ENCODE assay signal across 18 cellular contexts in the genomic region with DNA sequence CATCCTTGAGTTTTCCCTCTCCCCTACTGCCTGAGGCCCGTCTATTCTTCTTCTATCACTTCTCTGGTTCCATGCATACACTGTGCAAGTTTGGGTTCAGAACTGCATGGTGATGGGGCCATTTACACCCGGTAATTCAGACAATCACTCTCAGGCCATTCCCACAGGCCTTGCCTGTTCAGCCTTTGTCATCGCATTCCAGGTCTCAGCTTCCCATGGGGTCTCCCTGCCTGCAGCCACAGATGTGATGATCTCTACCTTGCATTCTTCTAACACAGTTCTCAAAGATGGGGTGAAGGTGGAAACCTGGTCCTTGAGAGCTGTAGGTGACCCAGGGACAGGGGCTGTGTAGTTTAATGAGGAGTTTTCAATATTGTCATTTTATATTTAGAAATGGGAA.
A peak's percentile ranks its signal among the peaks of the same experiment; 100 is the strongest.
DNase-seq lines count a peak whose midpoint lies in the region; ATAC-seq, FAIRE-seq and TF ChIP-seq lines count a peak whose summit lies in the region.
"Had no signal": no experiment of that assay in that cellular context is flagged by ENCODE, and none has a peak within 500 bp of the region (broad histone marks: within the 10 kb centered on the region; RNA-seq: fewer than 3 reads in every experiment).

No MANE protein-coding gene starts in this region.

- no peak for TF ChIP-seq EP300 in H1 (IDR thresholded peaks at IDR 0.05; ENCODE audit: borderline replicate concordance in 1 of 2, low read depth in 2 of 2, low read length in 2 of 2)

- TF ChIP-seq POLR2A in H1 (IDR thresholded peaks at IDR 0.05; ENCODE audit: control extremely low read depth in 1 of 2, low read depth in 2 of 2, low read length in 2 of 2): no peak

- no peaks in the 10 kb centered on the region for H3K23me2 ChIP-seq in H1 (ENCODE audit: low read depth, low read length)

- in situ Hi-C loops in GM13977 (cut with MboI; ENCODE audit: low pct_unique_long_range_greater_than_20kb, low sequenced_read_pairs, unreplicated experiment): no loop called here

- DNase-seq in WTC11 (ENCODE audit: low spot score) (no peak), H1 (ENCODE audit: low read depth in 1 of 2, low spot score in 2 of 2) (no peak), mesendoderm (peak; percentile 28), foreskin keratinocyte (no peak), GM13977 (ENCODE audit: low spot score) (no peak)
- DNase-seq in activated CD4-positive, alpha-beta T cell treated with anti-CD3 and anti-CD28 coated beads for 48 hours: no peak
- DNase-seq: CD8-positive, alpha-beta T cell; DMS 273 treated with DMSO at 0.1 percent for 48 hours; DMS53; DND-41; EL; GOT3; H9 had no signal

- H3K4ac ChIP-seq in H1 (replicated peaks; ENCODE audit: insufficient read length, low read depth, low read length) (no peak overlapping the region), mesendoderm (ENCODE audit: low read depth, low read length) (no peak overlapping the region)

- H3K27ac ChIP-seq in H1 (ENCODE audit: low read depth, low read length) (no peak overlapping the region; the same call in 1 of the 2 replicates), mesendoderm (ENCODE audit: low read depth, low read length) (no peak overlapping the region), foreskin keratinocyte (no peak overlapping the region)
- H3K27ac ChIP-seq: BLaER1 treated with 17β-estradiol and CSF1 and Interleukin-3, amounts not matched to agents 10 nM and 100 nM had no signal

- ATAC-seq in WTC11 (peak; percentile 67), foreskin keratinocyte (no peak)
- ATAC-seq: CD8-positive, alpha-beta T cell; HepG2 had no signal

- H2BK120ac ChIP-seq in H1 (replicated peaks; ENCODE audit: low read depth, low read length): no peak overlapping the region
- H2BK120ac ChIP-seq in mesendoderm (ENCODE audit: low read depth, low read length): no peak overlapping the region

- no peak overlapping the region for H3K4me3 ChIP-seq in H1 (ENCODE audit: extremely low read depth in 1 of 4, insufficient read depth in 2 of 4, low read depth in 3 of 4, low read length in 4 of 4)
- H3K4me3 ChIP-seq in mesendoderm (ENCODE audit: low read length): no peak overlapping the region
- H3K4me3 ChIP-seq: BLaER1 treated with 17β-estradiol and CSF1 and Interleukin-3, amounts not matched to agents 10 nM and 100 nM had no signal

- H3K27me3 Mint-ChIP-seq in WTC11 (ENCODE audit: low read depth): no peaks in the 10 kb centered on the region; the same call in 1 of the 2 replicates
- H3K27me3 Mint-ChIP-seq: IgD-negative memory B cell had no signal

- FAIRE-seq in H1 (lab: Jason Lieb, UNC): peak; percentile 65
- FAIRE-seq: GM18507, HepG2 had no signal

- no peak overlapping the region for H3K27ac Mint-ChIP-seq in WTC11
- H3K27ac Mint-ChIP-seq: B cell; CD8-positive, alpha-beta T cell; IgD-negative memory B cell had no signal

- peaks cover 27% of the 10 kb centered on the region for H3K4me1 Mint-ChIP-seq in WTC11

- H3K27me3 ChIP-seq in H1 (replicated peaks in 1 of 4; ENCODE audit: control insufficient read depth in 3 of 4, extremely low read depth in 1 of 4, insufficient read depth in 3 of 4, low read length in 3 of 4) (no peaks in the 10 kb centered on the region), mesendoderm (ENCODE audit: insufficient read depth, low read length, poor library complexity) (no peaks in the 10 kb centered on the region), foreskin keratinocyte (no peaks in the 10 kb centered on the region)
- H3K27me3 ChIP-seq: BLaER1 treated with 17β-estradiol and CSF1 and Interleukin-3, amounts not matched to agents 10 nM and 100 nM had no signal

- no peak overlapping the region for H2BK20ac ChIP-seq in H1 (ENCODE audit: low read length)

- H3K56ac ChIP-seq in H1 (replicated peaks; ENCODE audit: insufficient read length, low read depth, low read length) (no peak overlapping the region), mesendoderm (ENCODE audit: low read length) (no peak overlapping the region)

- no peak for TF ChIP-seq RAD21 in H1 (IDR thresholded peaks at IDR 0.05 in 1 of 2, conservative IDR thresholded peaks at IDR 0.05 in 1 of 2; ENCODE audit: low read depth in 2 of 2, low read length in 2 of 2)

- no peaks in the 10 kb centered on the region for H3K9me3 ChIP-seq in H1 (ENCODE audit: insufficient read depth in 2 of 2, low read depth in 1 of 2, low read length in 1 of 2)
- H3K9me3 ChIP-seq: BLaER1 treated with 17β-estradiol and CSF1 and Interleukin-3, amounts not matched to agents 10 nM and 100 nM had no signal

- H2AK5ac ChIP-seq in H1 (ENCODE audit: low read depth, low read length) (no peak overlapping the region), mesendoderm (ENCODE audit: low read length) (no peak overlapping the region)

- H3K79me1 ChIP-seq in H1 (ENCODE audit: low read depth, low read length) (no peaks in the 10 kb centered on the region), mesendoderm (ENCODE audit: low read length) (no peaks in the 10 kb centered on the region)

- H3K9me3 Mint-ChIP-seq in WTC11: no peaks in the 10 kb centered on the region
- H3K9me3 Mint-ChIP-seq: CD8-positive, alpha-beta T cell; H9; IgD-negative memory B cell had no signal

- no peak overlapping the region for H3K14ac ChIP-seq in H1 (ENCODE audit: insufficient read length)

- POLR2A ChIA-PET in WTC11 (lab: Charles Lee) (no interaction called here), H1 (lab: Charles Lee; ENCODE audit: partially characterized antibody) (no interaction called here)

- no peak for TF ChIP-seq CTCF in WTC11 (IDR thresholded peaks at IDR 0.05)
- TF ChIP-seq CTCF in H1 (IDR thresholded peaks at IDR 0.05; ENCODE audit: control extremely low read depth in 1 of 3, insufficient read depth in 1 of 3, low read depth in 1 of 3, low read length in 3 of 3): no peak
- TF ChIP-seq CTCF in foreskin keratinocyte (conservative IDR thresholded peaks at IDR 0.05): no peak
- TF ChIP-seq CTCF in GM13977 (IDR thresholded peaks at IDR 0.05; ENCODE audit: extremely low read depth, insufficient read depth, missing control alignments): no peak

- H3K79me2 ChIP-seq in H1 (ENCODE audit: control insufficient read depth in 1 of 2, insufficient read depth in 2 of 2, low read length in 2 of 2): no peaks in the 10 kb centered on the region
- no peaks in the 10 kb centered on the region for H3K79me2 ChIP-seq in mesendoderm (ENCODE audit: control insufficient read depth, insufficient read depth, low read length)

- CTCF ChIA-PET in WTC11 (lab: Charles Lee) (interaction anchor here (1.0 to 1.5 kb wide), 2 partner anchors 26 to 81 kb away, joined by 3 read pairs; no protein-coding TSS in a partner anchor), H1 (lab: Charles Lee; ENCODE audit: partially characterized antibody) (interaction anchor here (0.6 to 1.5 kb wide), 3 partner anchors 71 to 281 kb away, joined by 3 to 4 read pairs (median 3); no protein-coding TSS in a partner anchor)

- 94% methylated on average over 3 of the region's 3 CpGs; no CpG with 5 or more reads in 1 of the 2 experiments for WGBS in H1 (ENCODE audit: extremely low coverage in 1 of 2, insufficient coverage in 1 of 2, insufficient read length in 1 of 2, insufficient replicate concordance in 2 of 2, low coverage in 1 of 2, low lambda C conversion rate in 2 of 2, missing lambda C conversion rate in 1 of 2), 2 experiments
- WGBS in mesendoderm (ENCODE audit: extremely low coverage, insufficient coverage, low lambda C conversion rate): no CpG with 5 or more reads among the region's 3 CpGs

- H4K20me1 ChIP-seq in H1 (replicated peaks in 1 of 2; ENCODE audit: control insufficient read depth in 1 of 2, insufficient read depth in 2 of 2, low read length in 2 of 2): no peaks in the 10 kb centered on the region
- H4K20me1 ChIP-seq: BLaER1 treated with 17β-estradiol and CSF1 and Interleukin-3, amounts not matched to agents 10 nM and 100 nM had no signal

- H2BK12ac ChIP-seq in H1 (ENCODE audit: low read depth, low read length): peak overlapping the region; percentile 68; the same call in 1 of the 2 replicates

- H4K8ac ChIP-seq in H1 (ENCODE audit: extremely low read depth, insufficient read depth, low read length) (no peak overlapping the region), mesendoderm (ENCODE audit: low read depth, low read length) (no peak overlapping the region)

- H3K4me3 Mint-ChIP-seq in WTC11: no peak overlapping the region
- H3K4me3 Mint-ChIP-seq: B cell; CD8-positive, alpha-beta T cell; H9; IgD-negative memory B cell had no signal

- no peak overlapping the region for H3K9ac ChIP-seq in H1 (replicated peaks in 1 of 4; ENCODE audit: extremely low read depth in 1 of 4, low read depth in 3 of 4, low read length in 3 of 4)
- no peak overlapping the region for H3K9ac ChIP-seq in mesendoderm (ENCODE audit: low read length)
- H3K9ac ChIP-seq: BLaER1 treated with 17β-estradiol and CSF1 and Interleukin-3, amounts not matched to agents 10 nM and 100 nM had no signal

- H2BK5ac ChIP-seq in H1 (ENCODE audit: low read depth, low read length) (0 out of 2 replicates have a peak overlapping the region, but pooled peaks have one; percentile 16), mesendoderm (ENCODE audit: low read length) (no peak overlapping the region)

- H2BK15ac ChIP-seq in H1 (ENCODE audit: low read length) (peak overlapping the region; percentile 36; the same call in 1 of the 2 replicates), mesendoderm (replicated peaks; ENCODE audit: low read depth) (no peak overlapping the region)

- H2AFZ ChIP-seq in H1 (ENCODE audit: low read length): no peak overlapping the region

- H3K23ac ChIP-seq in H1 (ENCODE audit: insufficient read length) (no peak overlapping the region), mesendoderm (ENCODE audit: low read length) (no peak overlapping the region)

- no peak overlapping the region for H4K5ac ChIP-seq in H1 (ENCODE audit: insufficient read length, low read depth, low read length)
- no peak overlapping the region for H4K5ac ChIP-seq in mesendoderm (ENCODE audit: low read length)

- no peak overlapping the region for H3K18ac ChIP-seq in H1 (ENCODE audit: extremely low read depth, low read length)
- H3K18ac ChIP-seq in mesendoderm (ENCODE audit: low read length): no peak overlapping the region

- H3K36me3 Mint-ChIP-seq in WTC11: no peaks in the 10 kb centered on the region
- H3K36me3 Mint-ChIP-seq: CD8-positive, alpha-beta T cell; IgD-negative memory B cell had no signal

- no peak overlapping the region for H3K4me2 ChIP-seq in H1 (ENCODE audit: insufficient read depth in 1 of 2, low read depth in 2 of 2, low read length in 2 of 2)
- no peak overlapping the region for H3K4me2 ChIP-seq in mesendoderm (ENCODE audit: low read length)
- H3K4me2 ChIP-seq: BLaER1 treated with 17β-estradiol and CSF1 and Interleukin-3, amounts not matched to agents 10 nM and 100 nM had no signal

- peaks cover 0 to 3% (median 0%) of the 10 kb centered on the region in 4 experiments; a peak in 3 of 7 replicates for H3K4me1 ChIP-seq in H1 (replicated peaks in 1 of 4; ENCODE audit: control insufficient read depth in 3 of 4, insufficient read depth in 4 of 4, low read length in 3 of 4)
- no peaks in the 10 kb centered on the region for H3K4me1 ChIP-seq in mesendoderm (ENCODE audit: control insufficient read depth, low read depth, low read length)
- no peaks in the 10 kb centered on the region for H3K4me1 ChIP-seq in foreskin keratinocyte
- H3K4me1 ChIP-seq: BLaER1 treated with 17β-estradiol and CSF1 and Interleukin-3, amounts not matched to agents 10 nM and 100 nM had no signal

- no peak overlapping the region for H4K91ac ChIP-seq in H1 (replicated peaks; ENCODE audit: insufficient read length, low read length)

- H3K36me3 ChIP-seq in H1 (ENCODE audit: control insufficient read depth in 2 of 4, insufficient read depth in 4 of 4, low read length in 3 of 4): no peaks in the 10 kb centered on the region
- no peaks in the 10 kb centered on the region for H3K36me3 ChIP-seq in mesendoderm (ENCODE audit: control insufficient read depth, insufficient read depth, low read length)
- H3K36me3 ChIP-seq: BLaER1 treated with 17β-estradiol and CSF1 and Interleukin-3, amounts not matched to agents 10 nM and 100 nM had no signal

Comparison
In these comparisons a context has a peak if more than half of its experiments do, and no peak if none do; other contexts are left out.
1. Of the 9 proteins assayed by ChIP-seq in both WTC11 and H1: peak only in WTC11: none; only in H1: TEAD4; in both: none; in neither: 8.